Comparison of ENCODE assay signal across 19 cellular contexts in the genomic region with DNA sequence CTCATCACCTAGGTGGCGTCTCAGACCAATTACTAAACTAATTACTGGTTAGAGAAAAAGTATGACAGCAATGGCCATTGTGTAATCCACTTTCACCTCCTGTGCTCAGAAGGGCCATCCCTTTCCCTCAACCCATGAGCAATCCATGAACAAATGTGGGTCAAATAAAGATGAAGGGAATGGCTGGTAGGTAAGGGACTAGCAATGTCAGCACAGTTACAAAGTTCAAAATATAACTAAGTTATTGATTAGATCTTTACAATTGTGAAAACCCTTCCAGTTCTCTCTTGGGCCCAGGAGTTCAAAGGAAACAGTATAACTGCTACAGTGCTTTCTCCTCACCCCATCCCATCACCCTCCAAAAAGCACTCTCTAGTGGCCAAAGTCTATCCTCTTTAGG.
DNase-seq lines count a peak whose midpoint lies in the region; ATAC-seq and TF ChIP-seq lines count a peak whose summit lies in the region.
"Had no signal": no experiment of that assay in that cellular context is flagged by ENCODE, and none has a peak within 500 bp of the region (broad histone marks: within the 10 kb centered on the region; RNA-seq: fewer than 3 reads in every experiment).

No MANE protein-coding gene starts in this region.

- H2AK5ac ChIP-seq in H9 (ENCODE audit: insufficient read length, low read length) = no peak overlapping the region

- no peak overlapping the region for H2BK15ac ChIP-seq in H9 (ENCODE audit: low read depth, low read length)

- TF ChIP-seq CTCF in H9 (conservative IDR thresholded peaks at IDR 0.05) = no peak
- TF ChIP-seq CTCF in mammary epithelial cell (conservative IDR thresholded peaks at IDR 0.05 in 1 of 2, IDR thresholded peaks at IDR 0.05 in 1 of 2; ENCODE audit: extremely low read depth in 1 of 2, insufficient read depth in 1 of 2, low read depth in 1 of 2, low read length in 2 of 2) = no peak

- H2BK12ac ChIP-seq in H9 (ENCODE audit: insufficient read length, low read depth, low read length) = peak overlapping the region; percentile 90

- H3K23me2 ChIP-seq in H9 (ENCODE audit: insufficient read length, low read depth, low read length, poor library complexity, severe bottlenecking) = no peaks in the 10 kb centered on the region

- in situ Hi-C loops in mammary epithelial cell (cut with MboI; ENCODE audit: low sequenced_read_pairs in 2 of 2) = no loop called here

- no TSS peak for BruUV-seq in mammary epithelial cell (replicated peaks; lab: Mats Ljungman, UMichigan)

- H3K27ac ChIP-seq in H9 (ENCODE audit: insufficient read length, low read depth, low read length) (no peak overlapping the region), mammary epithelial cell (ENCODE audit: insufficient read depth, low read depth, low read length) (no peak overlapping the region), layer of hippocampus (ENCODE audit: low read depth, low read length) (peak overlapping the region; percentile 44)
- H3K27ac ChIP-seq: SJCRH30 had no signal

- H3T11ph ChIP-seq in H9 (ENCODE audit: low read length) = no peak overlapping the region

- H3K18ac ChIP-seq in H9 (ENCODE audit: insufficient read length, low read depth, low read length) = no peak overlapping the region

- intact Hi-C loops in mammary epithelial cell (cut with micrococcal nuclease) = loop anchor here (5.0 to 10.0 kb wide), 2 partner anchors 81 to 314 kb away; no protein-coding TSS in a partner anchor

- H4K20me1 ChIP-seq in H9 (ENCODE audit: control insufficient read depth, insufficient read depth, insufficient read length) (no peaks in the 10 kb centered on the region), mammary epithelial cell (ENCODE audit: insufficient read depth, low read length) (no peaks in the 10 kb centered on the region)

- H4K8ac ChIP-seq in H9 (replicated peaks; ENCODE audit: insufficient read length, low read depth, low read length) = no peak overlapping the region

- H3K79me2 ChIP-seq in H9 (ENCODE audit: insufficient read depth, low read length) = no peaks in the 10 kb centered on the region
- no peaks in the 10 kb centered on the region for H3K79me2 ChIP-seq in mammary epithelial cell (ENCODE audit: insufficient read depth, low read length)

- no peak overlapping the region for H2AFZ ChIP-seq in H9 (ENCODE audit: low read length)
- no peak overlapping the region for H2AFZ ChIP-seq in mammary epithelial cell (ENCODE audit: low read depth, low read length)

- H2BK20ac ChIP-seq in H9 (ENCODE audit: low read depth, low read length, poor library complexity, severe bottlenecking) = no peak overlapping the region

- no peaks in the 10 kb centered on the region for H3K27me3 ChIP-seq in H9 (ENCODE audit: insufficient read depth, low read length)
- H3K27me3 ChIP-seq in mammary epithelial cell (ENCODE audit: insufficient read depth, low read length) = no peaks in the 10 kb centered on the region
- H3K27me3 ChIP-seq in layer of hippocampus (ENCODE audit: control insufficient read depth, insufficient read depth, low read length) = no peaks in the 10 kb centered on the region
- H3K27me3 ChIP-seq: SJCRH30 had no signal

- H3K4me3 ChIP-seq in mammary epithelial cell (replicated peaks in 1 of 3; ENCODE audit: insufficient read depth in 1 of 3, low read depth in 2 of 3, low read length in 3 of 3) = no peak overlapping the region
- H3K4me3 ChIP-seq: GM12878, K562, SJCRH30 had no signal

- no peak for ATAC-seq in GM18502 (IDR thresholded peaks at IDR 0.05; ENCODE audit: poor library complexity, unreplicated experiment)
- no peak for ATAC-seq in HG03460 (IDR thresholded peaks at IDR 0.05; ENCODE audit: unreplicated experiment)
- ATAC-seq: GM12878, K562, Panc1 had no signal

- no peaks in the 10 kb centered on the region for H3K9me3 Mint-ChIP-seq in H9
- H3K9me3 Mint-ChIP-seq: CD8-positive, alpha-beta memory T cell had no signal

- H3K36me3 ChIP-seq in mammary epithelial cell (ENCODE audit: insufficient read depth, low read length) = no peaks in the 10 kb centered on the region
- H3K36me3 ChIP-seq: SJCRH30 had no signal

- H4K91ac ChIP-seq in H9 (ENCODE audit: insufficient read length, low read depth, low read length) = no peak overlapping the region

- no peak overlapping the region for H3K4me3 Mint-ChIP-seq in H9
- H3K4me3 Mint-ChIP-seq: CD8-positive, alpha-beta memory T cell had no signal

- CTCF ChIA-PET in mammary epithelial cell (lab: Charles Lee; ENCODE audit: low non-redundant PET) = interaction anchor here (0.7 kb wide), 1 partner anchor 765 kb away, joined by 27 read pairs; no protein-coding TSS in a partner anchor

- no peak overlapping the region for H3K4me2 ChIP-seq in H9 (ENCODE audit: insufficient read depth, insufficient read length, low read length)
- H3K4me2 ChIP-seq in mammary epithelial cell (ENCODE audit: insufficient read depth, low read depth, low read length) = no peak overlapping the region

- no peaks in the 10 kb centered on the region for H3K79me1 ChIP-seq in H9 (ENCODE audit: insufficient read depth, low read depth, low read length, poor library complexity, severe bottlenecking)

- H3K23ac ChIP-seq in H9 (ENCODE audit: insufficient read length, low read depth, low read length) = no peak overlapping the region

- H3K9me3 ChIP-seq in H9 (ENCODE audit: control insufficient read depth, low read depth, low read length) (no peaks in the 10 kb centered on the region), mammary epithelial cell (replicated peaks; ENCODE audit: insufficient read depth, low read length) (no peaks in the 10 kb centered on the region)
- H3K9me3 ChIP-seq: SJCRH30 had no signal

- DNase-seq in H9 (no peak), mammary epithelial cell (peak; percentile 4), renal cortical epithelial cell (ENCODE audit: low read depth) (peak; percentile 16), NCI-H146 treated with DMSO at 0.1 percent for 48 hours (lab: John Stamatoyannopoulos, UW; ENCODE audit: unreplicated experiment) (no peak)
- DNase-seq: C1 segment of cervical spinal cord; CD8-positive, alpha-beta memory T cell; DMS53; EL; NCI-H1105; NCI-H1694; NCI-H2081 treated with DMSO at 0.1 percent for 48 hours; NCI-H510A; SJCRH30 had no signal

- WGBS in H9 (ENCODE audit: extremely low coverage, insufficient read length, low lambda C conversion rate) = no CpG with 5 or more reads among the region's 1 CpG
- 83% methylated on average over 1 of the region's 1 CpG for WGBS in mammary epithelial cell (ENCODE audit: low coverage, missing lambda C conversion rate)

- H3K4me1 ChIP-seq in H9 (ENCODE audit: insufficient read depth, low read length) (0 out of 2 replicates have a peak, but pooled peaks cover 2% of the 10 kb centered on the region), mammary epithelial cell (ENCODE audit: insufficient read depth, low read length) (peaks cover 14% of the 10 kb centered on the region)
- H3K4me1 ChIP-seq: SJCRH30 had no signal

- H3K9ac ChIP-seq in H9 (ENCODE audit: extremely low read depth, insufficient read length, low read length) (no peak overlapping the region), mammary epithelial cell (ENCODE audit: insufficient read depth, low read length) (no peak overlapping the region)

- H3K56ac ChIP-seq in H9 (ENCODE audit: insufficient read length, low read depth, low read length) = no peak overlapping the region

- dilution Hi-C loops in mammary epithelial cell (cut with HindIII; ENCODE audit: low sequenced_read_pairs) = no loop called here

- no peak overlapping the region for H3K4ac ChIP-seq in H9 (ENCODE audit: low read depth, low read length)

- H2BK5ac ChIP-seq in H9 (ENCODE audit: insufficient read length, low read length) = no peak overlapping the region

- H4K5ac ChIP-seq in H9 (ENCODE audit: insufficient read length, low read depth, low read length) = no peak overlapping the region

- H3K27ac Mint-ChIP-seq in H9 = no peak overlapping the region
- H3K27ac Mint-ChIP-seq: CD8-positive, alpha-beta memory T cell had no signal

- H3K36me3 Mint-ChIP-seq in H9 (ENCODE audit: insufficient read depth in 1 of 3, low read depth in 3 of 3) = no peaks in the 10 kb centered on the region; a peak in 1 of 7 replicates
- H3K36me3 Mint-ChIP-seq: CD8-positive, alpha-beta memory T cell had no signal

- peaks cover 23 to 35% of the 10 kb centered on the region in 2 experiments for H3K4me1 Mint-ChIP-seq in H9
- H3K4me1 Mint-ChIP-seq: CD8-positive, alpha-beta memory T cell had no signal

- no peak overlapping the region for H3K14ac ChIP-seq in H9 (ENCODE audit: insufficient read depth, low read length)

- no peak overlapping the region for H2BK120ac ChIP-seq in H9 (ENCODE audit: low read depth, low read length, poor library complexity, severe bottlenecking)

- no peaks in the 10 kb centered on the region; the same call in 1 of the 2 replicates for H3K27me3 Mint-ChIP-seq in H9 (ENCODE audit: low read depth)

Comparison
In these comparisons a context has a peak if more than half of its experiments do, and no peak if none do; other contexts are left out.
1. DNase-seq: peak in mammary epithelial cell (single experiment) and renal cortical epithelial cell (single experiment); none in H9 (single experiment) and NCI-H146 treated with DMSO at 0.1 percent for 48 hours (single experiment).